ENCODE assay signal across 21 cellular contexts in the genomic region with DNA sequence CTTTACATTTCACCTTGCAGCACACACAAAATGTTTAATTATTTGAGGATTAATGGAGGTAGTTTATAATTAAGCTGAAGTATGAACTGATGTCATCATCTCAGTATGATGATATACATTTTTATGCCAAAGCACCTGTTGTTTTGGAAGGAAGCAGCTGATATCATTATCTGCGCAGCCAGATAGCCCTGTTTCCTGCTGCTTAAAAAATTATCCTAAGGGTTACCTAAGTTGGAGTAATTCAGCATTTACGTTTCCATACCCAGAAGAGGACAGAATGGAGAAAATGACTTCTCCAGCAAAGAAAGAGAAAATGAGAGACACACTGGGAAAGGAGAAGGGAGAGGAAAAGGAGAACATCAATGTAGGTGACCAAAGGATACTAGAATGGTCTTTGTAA.
"Had no signal": no experiment of that assay in that cellular context is flagged by ENCODE, and none has a peak within 500 bp of the region (broad histone marks: within the 10 kb centered on the region; RNA-seq: fewer than 3 reads in every experiment).

No MANE protein-coding gene starts in this region.

- H3K36me3 ChIP-seq: right lobe of liver, tibial artery, upper lobe of left lung, uterus had no signal

- DNase-seq: cortex of kidney; effector memory CD8-positive, alpha-beta T cell; erythroblast; foreskin keratinocyte; head of caudate nucleus; kidney; left colon; left ventricle myocardium superior; mammary epithelial cell; naive thymus-derived CD4-positive, alpha-beta T cell; nephron progenitor cell; psoas muscle; retina; right lobe of liver; stimulated activated CD4-positive, alpha-beta T cell treated with anti-CD3 and anti-CD28 coated beads, Interleukin-4, amount 100 ng/mL, for 24 hours; tibial artery; upper lobe of left lung; uterus had no signal

- H3K27ac ChIP-seq: foreskin keratinocyte, hepatocyte, parathyroid adenoma, psoas muscle, right lobe of liver, tibial artery, upper lobe of left lung, uterus had no signal

- H3K4me1 ChIP-seq: foreskin keratinocyte, parathyroid adenoma, psoas muscle, right lobe of liver, tibial artery, upper lobe of left lung, uterus had no signal

- H3K4me3 ChIP-seq: hepatocyte, psoas muscle, right lobe of liver, tibial artery, upper lobe of left lung, uterus had no signal

- H3K27me3 ChIP-seq: foreskin keratinocyte, hepatocyte, right lobe of liver, tibial artery, upper lobe of left lung, uterus had no signal

- H3K9me3 ChIP-seq: psoas muscle, right lobe of liver, tibial artery, upper lobe of left lung, uterus had no signal

- ATAC-seq: effector memory CD8-positive, alpha-beta T cell; foreskin keratinocyte; left colon; left ventricle myocardium superior; naive thymus-derived CD4-positive, alpha-beta T cell; psoas muscle; right lobe of liver; stimulated activated memory B cell treated with anti-CD40 and anti-IgM and Interleukin-4, amounts not matched to agents 10 μg/mL and 1 μg/mL and 100 μg/mL, for 72 hours had no signal
